Comparison of ENCODE assay signal across 15 cellular contexts in genomic region chr16:15037003-15037402, GRCh38. TPM values are rescaled to one million over a fixed set of nuclear protein-coding genes. Genes with fewer than 3 reads are reported as not detected.
DNase-seq lines count a peak whose midpoint lies in the region; ATAC-seq, FAIRE-seq and TF ChIP-seq lines count a peak whose summit lies in the region.
"Had no signal": no experiment of that assay in that cellular context is flagged by ENCODE, and none has a peak within 500 bp of the region (broad histone marks: within the 10 kb centered on the region; RNA-seq: fewer than 3 reads in every experiment).

No MANE protein-coding gene starts in this region.

- H3K9me3 ChIP-seq in Caco-2 (no peaks in the 10 kb centered on the region), PC-3 (ENCODE audit: low read length) (no peaks in the 10 kb centered on the region), endothelial cell of umbilical vein (replicated peaks; ENCODE audit: control insufficient read depth, insufficient read depth, low read length) (no peaks in the 10 kb centered on the region), stomach (no peaks in the 10 kb centered on the region)
- H3K9me3 ChIP-seq: SK-N-SH had no signal

- TF ChIP-seq CTCF in Caco-2 (IDR thresholded peaks at IDR 0.05; ENCODE audit: insufficient read depth in 1 of 2, low read depth in 1 of 2, low read length in 1 of 2, severe bottlenecking in 1 of 2, unreplicated experiment in 1 of 2) (no peak), PC-3 (conservative IDR thresholded peaks at IDR 0.05; ENCODE audit: low read depth, low read length) (no peak), endothelial cell of umbilical vein (IDR thresholded peaks at IDR 0.05; ENCODE audit: extremely low read depth in 1 of 2, insufficient read depth in 1 of 2, low read depth in 1 of 2, low read length in 2 of 2) (no peak), stomach (IDR thresholded peaks at IDR 0.05) (no peak), omental fat pad (IDR thresholded peaks at IDR 0.05) (no peak)

- H3K4me1 Mint-ChIP-seq in Caco-2 (ENCODE audit: low read depth, unreplicated experiment), result no peaks in the 10 kb centered on the region
- H3K4me1 Mint-ChIP-seq: IgD-negative memory B cell had no signal

- POLR2A ChIA-PET in Caco-2 (lab: Charles Lee), result no interaction called here
- POLR2A ChIA-PET in PC-3 (lab: Charles Lee; ENCODE audit: unreplicated experiment), result no interaction called here
- POLR2A ChIA-PET in endothelial cell of umbilical vein (lab: Charles Lee), result interaction anchor here (0.6 kb wide), 1 partner anchor 15 kb away, joined by 3 read pairs; no protein-coding TSS in a partner anchor

- H3K27me3 ChIP-seq in Caco-2 (replicated peaks; ENCODE audit: control insufficient read depth, insufficient read depth, low read length), result no peaks in the 10 kb centered on the region
- H3K27me3 ChIP-seq in PC-3 (ENCODE audit: low read length), result no peaks in the 10 kb centered on the region
- H3K27me3 ChIP-seq in endothelial cell of umbilical vein (ENCODE audit: control insufficient read depth in 2 of 2, insufficient read depth in 2 of 2, low read length in 2 of 2), result no peaks in the 10 kb centered on the region
- no peaks in the 10 kb centered on the region for H3K27me3 ChIP-seq in stomach

- peaks cover 6% of the 10 kb centered on the region for H3K36me3 ChIP-seq in Caco-2 (ENCODE audit: control insufficient read depth, insufficient read depth, low read length)
- peaks cover 19% of the 10 kb centered on the region for H3K36me3 ChIP-seq in PC-3 (ENCODE audit: low read depth, low read length)
- peaks cover 25 to 62% of the 10 kb centered on the region in 2 experiments for H3K36me3 ChIP-seq in endothelial cell of umbilical vein (ENCODE audit: control insufficient read depth in 2 of 2, extremely low read depth in 1 of 2, insufficient read depth in 2 of 2, low read length in 2 of 2)
- H3K36me3 ChIP-seq in stomach, result peaks cover 81 to 97% (median 95%) of the 10 kb centered on the region in 4 donors

- no peak overlapping the region for H3K4me3 ChIP-seq in Caco-2 (ENCODE audit: low read depth, low read length)
- H3K4me3 ChIP-seq in PC-3 (ENCODE audit: low read length), result no peak overlapping the region
- no peak overlapping the region for H3K4me3 ChIP-seq in endothelial cell of umbilical vein (replicated peaks in 1 of 3; ENCODE audit: insufficient read depth in 1 of 3, low read depth in 1 of 3, low read length in 3 of 3)
- H3K4me3 ChIP-seq in stomach, result no peak overlapping the region

- no peak overlapping the region for H2AFZ ChIP-seq in PC-3 (ENCODE audit: low read length)
- no peak overlapping the region for H2AFZ ChIP-seq in endothelial cell of umbilical vein (ENCODE audit: low read depth, low read length)

- H3K27ac ChIP-seq in PC-3 (ENCODE audit: low read length) (no peak overlapping the region), endothelial cell of umbilical vein (ENCODE audit: insufficient read depth, low read depth, low read length) (no peak overlapping the region), stomach (peak overlapping the region in 3 of 5 donors; percentile 5 to 69 (median 53))

- H3K4me1 ChIP-seq in Caco-2, result no peaks in the 10 kb centered on the region
- H3K4me1 ChIP-seq in PC-3 (ENCODE audit: insufficient read depth, low read length), result no peaks in the 10 kb centered on the region
- peaks cover 33% of the 10 kb centered on the region for H3K4me1 ChIP-seq in endothelial cell of umbilical vein (ENCODE audit: control insufficient read depth, extremely low read depth, insufficient read depth, low read length)
- H3K4me1 ChIP-seq in stomach, result peaks cover 7 to 14% (median 11%) of the 10 kb centered on the region in 4 donors

- H4K20me1 ChIP-seq in PC-3 (ENCODE audit: low read length) (no peaks in the 10 kb centered on the region), endothelial cell of umbilical vein (replicated peaks; ENCODE audit: control insufficient read depth, extremely low read depth, insufficient read depth, low read length) (no peaks in the 10 kb centered on the region)

- H3K4me3 Mint-ChIP-seq in Caco-2 (ENCODE audit: unreplicated experiment), result no peak overlapping the region

- intact Hi-C loops in Caco-2 (cut with micrococcal nuclease; ENCODE audit: unreplicated experiment) (no loop called here), PC-3 (cut with micrococcal nuclease) (no loop called here), endothelial cell of umbilical vein (cut with micrococcal nuclease) (no loop called here), stomach (cut with DNase I; ENCODE audit: low total_unique reads) (no loop called here)

- FAIRE-seq in endothelial cell of umbilical vein (lab: Jason Lieb, UNC), result no peak

- H3K79me2 ChIP-seq in PC-3 (ENCODE audit: low read length) (no peaks in the 10 kb centered on the region), endothelial cell of umbilical vein (ENCODE audit: control insufficient read depth, insufficient read depth, low read length) (no peaks in the 10 kb centered on the region)

- H3K9me2 ChIP-seq in PC-3 (replicated peaks; ENCODE audit: low read length), result no peaks in the 10 kb centered on the region
- H3K9me2 ChIP-seq: SK-N-SH had no signal

- TF ChIP-seq POLR2A in endothelial cell of umbilical vein (IDR thresholded peaks at IDR 0.05; ENCODE audit: low read depth, low read length) (no peak), stomach (IDR thresholded peaks at IDR 0.05) (no peak)

- TSS peak; percentile 72 for BruUV-seq in Caco-2 (replicated peaks; lab: Mats Ljungman, UMichigan)
- TSS peak; percentile 36 for BruUV-seq in PC-3 (replicated peaks; lab: Mats Ljungman, UMichigan)
- TSS peak; percentile 38 for BruUV-seq in endothelial cell of umbilical vein (replicated peaks; lab: Mats Ljungman, UMichigan)

- no peaks in the 10 kb centered on the region for H3K27me3 Mint-ChIP-seq in Caco-2 (ENCODE audit: insufficient read depth, unreplicated experiment)
- H3K27me3 Mint-ChIP-seq: IgD-negative memory B cell had no signal

- no peak for DNase-seq in Caco-2
- no peak for DNase-seq in PC-3
- no peak for DNase-seq in endothelial cell of umbilical vein (ENCODE audit: low read depth, low spot score)
- DNase-seq in stomach, result no peak
- no peak for DNase-seq in medulla oblongata (ENCODE audit: extremely low spot score)
- no peak for DNase-seq in omental fat pad (ENCODE audit: low spot score)
- DNase-seq: C1 segment of cervical spinal cord, DMS79 treated with DMSO at 0.1 percent for 48 hours, MV-4-11, NCI-H1694 treated with DMSO at 0.1 percent for 48 hours, RPMI8226, SHP77 treated with DMSO at 0.1 percent for 48 hours, SK-N-SH had no signal

- no peaks in the 10 kb centered on the region for H3K9me1 ChIP-seq in endothelial cell of umbilical vein (replicated peaks; ENCODE audit: control insufficient read depth, extremely low read depth, insufficient read depth, low read length)

- H3K9ac ChIP-seq in PC-3 (ENCODE audit: low read length) (no peak overlapping the region), endothelial cell of umbilical vein (replicated peaks; ENCODE audit: extremely low read depth, insufficient read depth, low read length) (no peak overlapping the region)
- H3K9ac ChIP-seq: SK-N-SH had no signal

- no peak overlapping the region for H3K4me2 ChIP-seq in PC-3 (ENCODE audit: low read length)
- no peak overlapping the region for H3K4me2 ChIP-seq in endothelial cell of umbilical vein (ENCODE audit: insufficient read depth, low read length)
- H3K4me2 ChIP-seq: SK-N-SH had no signal

- no peaks in the 10 kb centered on the region for H3K9me3 Mint-ChIP-seq in Caco-2 (ENCODE audit: unreplicated experiment)
- H3K9me3 Mint-ChIP-seq: IgD-negative memory B cell had no signal

- CTCF ChIA-PET in Caco-2 (lab: Charles Lee), result no interaction called here
- CTCF ChIA-PET in PC-3 (lab: Charles Lee), result no interaction called here
- CTCF ChIA-PET in endothelial cell of umbilical vein (lab: Charles Lee), result interaction anchor here (0.6 to 1.2 kb wide), 3 partner anchors 9 to 20 kb away, joined by 3 read pairs; no protein-coding TSS in a partner anchor

- dilution Hi-C loops in endothelial cell of umbilical vein (cut with MboI; ENCODE audit: extremely low pct_ligation_motif_present, low sequenced_read_pairs), result no loop called here

- H3K36me3 Mint-ChIP-seq in Caco-2 (ENCODE audit: insufficient read depth, unreplicated experiment), result peaks cover 81% of the 10 kb centered on the region

- TF ChIP-seq EP300 in stomach (IDR thresholded peaks at IDR 0.05), result peak; percentile 90

- no peak overlapping the region for H3K27ac Mint-ChIP-seq in Caco-2 (ENCODE audit: unreplicated experiment)

- ATAC-seq in PC-3 (no peak), HG02884 (IDR thresholded peaks at IDR 0.05; ENCODE audit: unreplicated experiment) (no peak), omental fat pad (ENCODE audit: low FRiP score) (no peak)

- WGBS in stomach, 5 donors, result 69 to 86% (median 80%) methylated on average over 10 of the region's 10 CpGs

- H3F3A ChIP-seq in PC-3 (ENCODE audit: low read length, unreplicated experiment), result no peaks in the 10 kb centered on the region

RNA-seq across cellular contexts. Expression of gene NTAN1, which starts 18.9 kb away (rescaled TPM):
- total RNA-seq in Caco-2 (2022) (17.7 and 20.9 TPM in 2 replicates), PC-3 (2014; rRNA removed) (23.8 and 32.0 TPM in 2 replicates), endothelial cell of umbilical vein (93.8 and 94.6 TPM in 2 replicates), stomach (100 to 1,000 TPM in 1 of 5 donors, 10 to 100 TPM in 3, 1 to 10 TPM in 1; 4.1 to 151 (median 51.1) TPM), omental fat pad (100 to 1,000 TPM in 1 of 4 donors, 10 to 100 TPM in 3; 51.4 to 104 (median 77.4) TPM)
- polyA plus RNA-seq in endothelial cell of umbilical vein (104 and 105 TPM in 2 replicates), stomach (10 to 100 TPM; 34.5 to 89.1 (median 56.8) TPM)
- 104 and 121 TPM in 2 replicates for polyA plus RNA-seq in endothelial cell of umbilical vein (2011; cell fraction: cytosol; rRNA removed)
- polyA plus RNA-seq in endothelial cell of umbilical vein (2011; cell fraction: nucleus; rRNA removed), result 84.5 and 85.0 TPM in 2 replicates
- 102 and 127 TPM in 2 replicates for polyA plus RNA-seq in endothelial cell of umbilical vein (2012)
- polyA minus RNA-seq in endothelial cell of umbilical vein, result 101 and 108 TPM in 2 replicates
- polyA minus RNA-seq in endothelial cell of umbilical vein (2011; cell fraction: cytosol; rRNA and poly(A)+ RNA removed), result 9.7 TPM
- polyA minus RNA-seq in endothelial cell of umbilical vein (2011; cell fraction: nucleus; rRNA and poly(A)+ RNA removed), result 47.0 and 51.6 TPM in 2 replicates

RNA-seq across cellular contexts. Expression of gene RRN3, which starts 57.1 kb away (rescaled TPM):
- total RNA-seq in Caco-2 (2022) (29.6 and 32.2 TPM in 2 replicates), PC-3 (2014; rRNA removed) (29.9 and 35.3 TPM in 2 replicates), endothelial cell of umbilical vein (22.7 and 26.5 TPM in 2 replicates), stomach (10 to 100 TPM in 4 of 5 donors, 1 to 10 TPM in 1; 7.0 to 60.2 (median 14.3) TPM), omental fat pad (10 to 100 TPM; 29.3 to 55.4 (median 41.9) TPM)
- polyA plus RNA-seq in endothelial cell of umbilical vein (12.3 and 15.1 TPM in 2 replicates), stomach (10 to 100 TPM in 1 of 3 donors, 1 to 10 TPM in 2; 8.8 to 14.4 (median 9.9) TPM)
- polyA plus RNA-seq in endothelial cell of umbilical vein (2011; cell fraction: cytosol; rRNA removed), result 17.0 and 17.4 TPM in 2 replicates
- 30.3 and 33.3 TPM in 2 replicates for polyA plus RNA-seq in endothelial cell of umbilical vein (2011; cell fraction: nucleus; rRNA removed)
- polyA plus RNA-seq in endothelial cell of umbilical vein (2012), result 28.0 and 30.8 TPM in 2 replicates
- polyA minus RNA-seq in endothelial cell of umbilical vein, result 34.4 and 36.9 TPM in 2 replicates
- polyA minus RNA-seq in endothelial cell of umbilical vein (2011; cell fraction: cytosol; rRNA and poly(A)+ RNA removed), result 24.3 TPM
- polyA minus RNA-seq in endothelial cell of umbilical vein (2011; cell fraction: nucleus; rRNA and poly(A)+ RNA removed), result 14.8 and 23.0 TPM in 2 replicates

Comparison
In these comparisons a context has a peak if more than half of its experiments do, and no peak if none do; other contexts are left out.
1. H3K27ac ChIP-seq: peak in stomach (3 of 5); none in PC-3 (single experiment) and endothelial cell of umbilical vein (single experiment).